Comparison of ENCODE assay signal across 8 cellular contexts in the genomic region with DNA sequence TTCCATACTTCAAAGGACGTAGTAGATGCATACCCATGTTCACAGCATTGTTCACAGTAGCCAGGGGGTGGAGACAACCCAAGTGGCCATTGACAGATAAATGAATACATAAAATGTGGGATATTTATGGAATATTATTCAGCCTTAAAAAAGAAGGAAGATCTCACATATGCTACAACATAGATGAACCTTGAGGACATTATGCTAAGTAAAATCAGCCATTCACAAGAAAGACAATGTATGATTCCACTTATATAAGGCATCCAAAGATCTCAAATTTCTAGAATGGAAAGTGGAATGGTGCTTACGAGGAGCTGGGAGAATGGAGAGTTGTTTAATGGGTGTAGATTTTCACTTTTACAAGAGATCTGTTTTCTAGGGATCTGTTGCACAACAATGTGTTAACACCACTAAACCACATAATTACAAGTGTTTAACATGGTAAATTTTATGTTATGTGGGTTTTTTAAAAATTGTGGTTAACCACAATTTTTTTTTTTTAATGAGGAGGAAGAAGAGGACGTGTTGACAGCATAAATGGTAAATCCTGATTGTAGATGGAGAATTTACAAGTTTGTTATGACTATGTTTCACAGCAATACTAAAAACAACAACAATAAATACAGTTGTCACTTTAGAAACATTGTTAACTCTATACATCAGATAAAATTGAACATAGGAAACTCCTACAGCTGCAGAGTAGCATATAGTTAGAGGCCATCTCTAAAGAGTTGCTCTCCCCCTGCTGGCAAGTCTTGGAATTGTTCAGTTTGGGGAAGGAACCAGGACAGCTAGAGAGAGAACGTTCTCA. TPM values are rescaled to one million over a fixed set of nuclear protein-coding genes. Genes with fewer than 3 reads are reported as not detected.
DNase-seq lines count a peak whose midpoint lies in the region; ATAC-seq, FAIRE-seq and TF ChIP-seq lines count a peak whose summit lies in the region.

No MANE protein-coding gene starts in this region.

- H3K9me3 ChIP-seq in HepG2 (ENCODE audit: low read length) = no peaks in the 10 kb centered on the region

- no peak for TF ChIP-seq POLR2A in HepG2 (IDR thresholded peaks at IDR 0.05; ENCODE audit: insufficient read depth in 1 of 2, low read depth in 2 of 2, low read length in 2 of 2)

- FAIRE-seq in HepG2 (lab: Jason Lieb, UNC) = peak; percentile 70

- H3K79me2 ChIP-seq in HepG2 (ENCODE audit: insufficient read depth, low read length) = no peaks in the 10 kb centered on the region

- no peak overlapping the region for H3K4me3 ChIP-seq in HepG2 (replicated peaks in 1 of 3; ENCODE audit: insufficient read depth in 1 of 3, low read depth in 2 of 3, low read length in 3 of 3)

- peaks cover 51% of the 10 kb centered on the region for H3K27me3 Mint-ChIP-seq in central memory CD8-positive, alpha-beta T cell

- no peak overlapping the region for H2AFZ ChIP-seq in HepG2 (ENCODE audit: low read length)

- H3K27ac Mint-ChIP-seq in central memory CD8-positive, alpha-beta T cell (ENCODE audit: low read depth) = peak overlapping the region; percentile 6

- no peak overlapping the region for H3K9ac ChIP-seq in HepG2 (ENCODE audit: insufficient read depth, low read depth, low read length)

- BruUV-seq in HepG2 (replicated peaks; lab: Mats Ljungman, UMichigan) = no TSS peak

- intact Hi-C loops in HepG2 (cut with micrococcal nuclease; ENCODE audit: unreplicated experiment) = loop anchor here (1.0 to 2.0 kb wide), 5 partner anchors 13 to 217 kb away; a partner anchor contains a TSS

- H3K36me3 Mint-ChIP-seq in central memory CD8-positive, alpha-beta T cell (ENCODE audit: insufficient read depth) = peaks cover 3% of the 10 kb centered on the region

- POLR2A ChIA-PET in HepG2 (lab: Yijun Ruan, JAX) = interaction anchor here (0.9 to 1.6 kb wide), 4 partner anchors 13 to 127 kb away, joined by 3 to 6 read pairs (median 4); a partner anchor contains a TSS

- CTCF ChIA-PET in HepG2 (lab: Yijun Ruan, JAX; ENCODE audit: low intra/inter-chr PET ratio, low total read pairs) = interaction anchor here (2.8 kb wide), 1 partner anchor 214 kb away, joined by 35 read pairs; no protein-coding TSS in a partner anchor

- H3K4me1 Mint-ChIP-seq in central memory CD8-positive, alpha-beta T cell = peaks cover 7% of the 10 kb centered on the region

- TF ChIP-seq RAD21 in HepG2 (CRISPR knock-in tag; IDR thresholded peaks at IDR 0.05) = peak; percentile 84

- H3K4me2 ChIP-seq in HepG2 (ENCODE audit: low read depth, low read length) = no peak overlapping the region

- 77% methylated on average over 4 of the region's 4 CpGs for WGBS in HepG2 (ENCODE audit: low lambda C conversion rate)

- peak; percentile 99 for ATAC-seq in GM18868 (IDR thresholded peaks at IDR 0.05; ENCODE audit: unreplicated experiment)
- peak; percentile 96 for ATAC-seq in HG03064 (IDR thresholded peaks at IDR 0.05; ENCODE audit: low read depth, unreplicated experiment)
- ATAC-seq in activated CD4-positive, CD25-positive, alpha-beta regulatory T cell treated with anti-CD3 and anti-CD28 coated beads, Interleukin-2, amount 50 U/mL, for 24 hours = peak; percentile 71 to 82
- ATAC-seq in central memory CD8-positive, alpha-beta T cell (replicated peaks; ENCODE audit: extremely low read depth, poor library complexity, severe bottlenecking) = peak; percentile 88
- peak; percentile 97 for ATAC-seq in HepG2

- TF ChIP-seq EP300 in HepG2 (IDR thresholded peaks at IDR 0.05; ENCODE audit: low read depth in 2 of 2, low read length in 2 of 2) (no peak), HepG2 (CRISPR knock-in tag; IDR thresholded peaks at IDR 0.05; ENCODE audit: borderline replicate concordance) (no peak)

- TF ChIP-seq CTCF in HepG2 (CRISPR knock-in tag; IDR thresholded peaks at IDR 0.05) = peak; percentile 90

- no peaks in the 10 kb centered on the region for H3K27me3 ChIP-seq in HepG2 (ENCODE audit: control insufficient read depth in 1 of 2, insufficient read depth in 2 of 2, low read length in 2 of 2)

- peak overlapping the region; percentile 17 for H3K4me3 Mint-ChIP-seq in central memory CD8-positive, alpha-beta T cell

- in situ Hi-C loops in HepG2 (cut with HindIII; ENCODE audit: extremely low pct_ligation_motif_present, low pct_unique_long_range_greater_than_20kb) = loop anchor here (5.0 kb wide), 1 partner anchor 217 kb away; no protein-coding TSS in a partner anchor

- peaks cover 7% of the 10 kb centered on the region; the same call in 1 of the 2 replicates for H3K4me1 ChIP-seq in HepG2 (ENCODE audit: insufficient read depth, low read length)

- no peaks in the 10 kb centered on the region for H3K9me3 Mint-ChIP-seq in central memory CD8-positive, alpha-beta T cell

- DNase-seq in Ammon's horn (ENCODE audit: low spot score) (peak; percentile 77), NCI-H2196 treated with DMSO at 0.1 percent for 48 hours (lab: John Stamatoyannopoulos, UW; ENCODE audit: unreplicated experiment) (peak; percentile 31), HepG2 (ENCODE audit: low spot score) (peak; percentile 79)
- peak; percentile 58 to 61 for DNase-seq in central memory CD8-positive, alpha-beta T cell (ENCODE audit: low spot score in 2 of 2)
- DNase-seq in stimulated activated CD8-positive, alpha-beta memory T cell treated with anti-CD3 and anti-CD28 coated beads, Interleukin-12 subunit alpha, Interleukin-12 subunit beta, amount 100 ng/mL, for 24 hours (ENCODE audit: extremely low read depth) = peak; percentile 10

- H3K36me3 ChIP-seq in HepG2 (replicated peaks in 1 of 2; ENCODE audit: control insufficient read depth in 1 of 2, insufficient read depth in 2 of 2, low read length in 2 of 2) = no peaks in the 10 kb centered on the region

- H4K20me1 ChIP-seq in HepG2 (ENCODE audit: insufficient read depth, low read length) = no peaks in the 10 kb centered on the region

- H3K27ac ChIP-seq in HepG2 (ENCODE audit: extremely low read length, insufficient read depth, low read length) = no peak overlapping the region

TF ChIP-seq in HepG2, 621 proteins besides CTCF, POLR2A, EP300 and RAD21 (continues in another document):
- TF ChIP-seq SAP130 (CRISPR knock-in tag; IDR thresholded peaks at IDR 0.05; ENCODE audit: low read depth) (0 out of 2 replicates have a peak, but pooled peaks have one; percentile 34), TBX3 (IDR thresholded peaks at IDR 0.05; ENCODE audit: borderline replicate concordance) (no peak), PAF1 (CRISPR knock-in tag; IDR thresholded peaks at IDR 0.05) (no peak), ZNF468 (CRISPR knock-in tag; IDR thresholded peaks at IDR 0.05) (no peak), MXD4 (CRISPR knock-in tag; IDR thresholded peaks at IDR 0.05) (no peak), ZNF460 (CRISPR knock-in tag; IDR thresholded peaks at IDR 0.05; ENCODE audit: borderline replicate concordance) (peak; percentile 4; the same call in 1 of the 2 replicates), STAG1 (CRISPR knock-in tag; IDR thresholded peaks at IDR 0.05) (peak; percentile 94), IRF2 (CRISPR knock-in tag; IDR thresholded peaks at IDR 0.05) (0 out of 2 replicates have a peak, but pooled peaks have one; percentile 44)
- TF ChIP-seq, protein P1, sequence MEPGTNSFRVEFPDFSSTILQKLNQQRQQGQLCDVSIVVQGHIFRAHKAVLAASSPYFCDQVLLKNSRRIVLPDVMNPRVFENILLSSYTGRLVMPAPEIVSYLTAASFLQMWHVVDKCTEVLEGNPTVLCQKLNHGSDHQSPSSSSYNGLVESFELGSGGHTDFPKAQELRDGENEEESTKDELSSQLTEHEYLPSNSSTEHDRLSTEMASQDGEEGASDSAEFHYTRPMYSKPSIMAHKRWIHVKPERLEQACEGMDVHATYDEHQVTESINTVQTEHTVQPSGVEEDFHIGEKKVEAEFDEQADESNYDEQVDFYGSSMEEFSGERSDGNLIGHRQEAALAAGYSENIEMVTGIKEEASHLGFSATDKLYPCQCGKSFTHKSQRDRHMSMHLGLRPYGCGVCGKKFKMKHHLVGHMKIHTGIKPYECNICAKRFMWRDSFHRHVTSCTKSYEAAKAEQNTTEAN (CRISPR knock-in tag; conservative IDR thresholded peaks at IDR 0.05) = no peak
- TF ChIP-seq, protein P2, sequence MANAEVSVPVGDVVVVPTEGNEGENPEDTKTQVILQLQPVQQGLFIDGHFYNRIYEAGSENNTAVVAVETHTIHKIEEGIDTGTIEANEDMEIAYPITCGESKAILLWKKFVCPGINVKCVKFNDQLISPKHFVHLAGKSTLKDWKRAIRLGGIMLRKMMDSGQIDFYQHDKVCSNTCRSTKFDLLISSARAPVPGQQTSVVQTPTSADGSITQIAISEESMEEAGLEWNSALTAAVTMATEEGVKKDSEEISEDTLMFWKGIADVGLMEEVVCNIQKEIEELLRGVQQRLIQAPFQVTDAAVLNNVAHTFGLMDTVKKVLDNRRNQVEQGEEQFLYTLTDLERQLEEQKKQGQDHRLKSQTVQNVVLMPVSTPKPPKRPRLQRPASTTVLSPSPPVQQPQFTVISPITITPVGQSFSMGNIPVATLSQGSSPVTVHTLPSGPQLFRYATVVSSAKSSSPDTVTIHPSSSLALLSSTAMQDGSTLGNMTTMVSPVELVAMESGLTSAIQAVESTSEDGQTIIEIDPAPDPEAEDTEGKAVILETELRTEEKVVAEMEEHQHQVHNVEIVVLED (CRISPR knock-in tag; IDR thresholded peaks at IDR 0.05; ENCODE audit: borderline replicate concordance) = no peak

RNA-seq across cellular contexts. Expression of a gene that starts 41.6 kb away (rescaled TPM):
- total RNA-seq in HepG2 (2016; rRNA removed; fragmentation: Illumina TruSeq; extraction: Trizol) = 29.6 and 34.7 TPM in 2 replicates
- 7.2 and 7.8 TPM in 2 replicates for total RNA-seq in HepG2 (2016; cell fraction: cytosol; rRNA removed; fragmentation: Illumina TruSeq; extraction: Trizol; ENCODE audit: low read depth)
- 27.0 and 36.5 TPM in 2 replicates for total RNA-seq in HepG2 (2016; cell fraction: insoluble cytoplasmic fraction; rRNA removed; fragmentation: Illumina TruSeq; extraction: Trizol)
- 29.3 and 34.9 TPM in 2 replicates for total RNA-seq in HepG2 (2016; cell fraction: membrane; rRNA removed; fragmentation: Illumina TruSeq; extraction: Trizol)
- 91.2 and 104 TPM in 2 replicates for total RNA-seq in HepG2 (2016; cell fraction: nucleus; rRNA removed; fragmentation: Illumina TruSeq; extraction: Trizol)
- 316 and 375 TPM in 2 replicates for polyA plus RNA-seq in HepG2 (2011; rRNA removed)
- 191 and 283 TPM in 2 replicates for polyA plus RNA-seq in HepG2 (2011; cell fraction: cytosol; rRNA removed)
- 458 and 601 TPM in 2 replicates for polyA plus RNA-seq in HepG2 (2011; cell fraction: nucleus; rRNA removed)
- 765 and 789 TPM in 2 replicates for polyA plus RNA-seq in HepG2 (2012)
- 7.8 and 8.0 TPM in 2 replicates for polyA plus RNA-seq in HepG2 (2016; cell fraction: cytosol; fragmentation: Illumina TruSeq; extraction: Trizol; ENCODE audit: low read depth)
- 36.0 and 46.4 TPM in 2 replicates for polyA plus RNA-seq in HepG2 (2016; cell fraction: insoluble cytoplasmic fraction; fragmentation: Illumina TruSeq; extraction: Trizol; ENCODE audit: low read depth)
- 18.5 and 20.3 TPM in 2 replicates for polyA plus RNA-seq in HepG2 (2016; cell fraction: membrane; fragmentation: Illumina TruSeq; extraction: Trizol; ENCODE audit: low read depth)
- polyA plus RNA-seq in HepG2 (2016; cell fraction: nucleus; fragmentation: Illumina TruSeq; extraction: Trizol; ENCODE audit: insufficient read depth, low read depth) = 252 and 258 TPM in 2 replicates
- polyA minus RNA-seq in HepG2 (2011; rRNA and poly(A)+ RNA removed; ENCODE audit: low replicate concordance) = 0.21 and 276 TPM in 2 replicates
- 404 and 475 TPM in 2 replicates for polyA minus RNA-seq in HepG2 (2011; cell fraction: cytosol; rRNA and poly(A)+ RNA removed)
- polyA minus RNA-seq in HepG2 (2011; cell fraction: nucleus; rRNA and poly(A)+ RNA removed) = 171 and 228 TPM in 2 replicates

Comparison
In these comparisons a context has a peak if more than half of its experiments do, and no peak if none do; other contexts are left out.
1. DNase-seq: peak in every context shown above with its lines; median percentile 79 in HepG2; 77 in Ammon's horn; 60 in central memory CD8-positive, alpha-beta T cell; 31 in NCI-H2196 treated with DMSO at 0.1 percent for 48 hours; 10 in stimulated activated CD8-positive, alpha-beta memory T cell treated with anti-CD3 and anti-CD28 coated beads, Interleukin-12 subunit alpha, Interleukin-12 subunit beta, amount 100 ng/mL, for 24 hours.